In genomic region chrX:19030805-19031204, GRCh38 we compare ENCODE assay signal across 21 cellular contexts. TPM values are rescaled to one million over a fixed set of nuclear protein-coding genes. Genes with fewer than 3 reads are reported as not detected.
DNase-seq lines count a peak whose midpoint lies in the region; ATAC-seq, FAIRE-seq and TF ChIP-seq lines count a peak whose summit lies in the region.
"Had no signal": no experiment of that assay in that cellular context is flagged by ENCODE, and none has a peak within 500 bp of the region (broad histone marks: within the 10 kb centered on the region; RNA-seq: fewer than 3 reads in every experiment).

No MANE protein-coding gene starts in this region.

- FAIRE-seq in bronchial epithelial cell (lab: Jason Lieb, UNC) (no peak), pancreas (lab: Jason Lieb, UNC) (no peak), HTR-8/SVneo (lab: Jason Lieb, UNC) (no peak)
- FAIRE-seq: A204.1, G401.6, GM12892, GM18507, HepG2 had no signal

- CTCF ChIA-PET in RWPE1 (lab: Yijun Ruan, JAX), result no interaction called here

- POLR2A ChIA-PET in RWPE1 (lab: Yijun Ruan, JAX; ENCODE audit: low non-redundant PET), result no interaction called here

- intact Hi-C loops in pancreas (cut with DNase I), result no loop called here

- H3K9me3 ChIP-seq in pancreas, result no peaks in the 10 kb centered on the region

- H3K27me3 ChIP-seq in bronchial epithelial cell (ENCODE audit: control insufficient read depth, insufficient read depth, low read length) (no peaks in the 10 kb centered on the region), pancreas (no peaks in the 10 kb centered on the region)

- peak; percentile 48 to 65 (median 48) for ATAC-seq in pancreas
- ATAC-seq: HCT116, HepG2 had no signal

- H3K4me3 ChIP-seq in bronchial epithelial cell (ENCODE audit: low read depth, low read length) (no peak overlapping the region), pancreas (no peak overlapping the region)
- H3K4me3 ChIP-seq: GM23248 had no signal

- H3K4me1 ChIP-seq in pancreas, result no peaks in the 10 kb centered on the region

- H3K36me3 ChIP-seq in bronchial epithelial cell (ENCODE audit: control insufficient read depth, insufficient read depth, low read length) (no peaks in the 10 kb centered on the region), pancreas (no peaks in the 10 kb centered on the region)

- TF ChIP-seq CTCF in RWPE1 (conservative IDR thresholded peaks at IDR 0.05; ENCODE audit: low read depth) (no peak), bronchial epithelial cell (IDR thresholded peaks at IDR 0.05; ENCODE audit: insufficient read depth, low read length, severe bottlenecking) (no peak), pancreas (IDR thresholded peaks at IDR 0.05) (no peak)

- DNase-seq in DMS53 (lab: John Stamatoyannopoulos, UW) (peak; percentile 55), RWPE1 (ENCODE audit: low spot score) (peak; percentile 14), bronchial epithelial cell (ENCODE audit: low read depth) (peak; percentile 80), pancreas (no peak), HTR-8/SVneo (ENCODE audit: insufficient read length, low spot score) (no peak), COR-L47 (lab: John Stamatoyannopoulos, UW) (no peak), NOMO-1 (lab: John Stamatoyannopoulos, UW; ENCODE audit: unreplicated experiment in 2 of 2) (no peak)
- no peak for DNase-seq in activated naive CD4-positive, alpha-beta T cell treated with anti-CD3 and anti-CD28 coated beads, Interleukin-2, amount 50 U/mL, for 16 hours
- DNase-seq: AML-193; CD4-positive, alpha-beta T cell; GM23248; H7; HFFc6; KBM-7 had no signal

- H3K27ac ChIP-seq in RWPE1, result no peak overlapping the region
- H3K27ac ChIP-seq in pancreas, result no peak overlapping the region
- H3K27ac ChIP-seq: C4-2B, GM23248 had no signal

- WGBS in pancreas, 2 donors, result 22 to 33% methylated on average over 3 of the region's 3 CpGs

RNA-seq across cellular contexts. Expression of gene PHKA2, which starts 46.9 kb away (rescaled TPM):
- 16.6 and 17.8 TPM in 2 replicates for total RNA-seq in bronchial epithelial cell
- 10 to 100 TPM; 16.0 to 29.0 (median 21.6) TPM for total RNA-seq in pancreas
- 10 to 100 TPM; 44.7 to 72.7 TPM for polyA plus RNA-seq in pancreas

Comparison
In these comparisons a context has a peak if more than half of its experiments do, and no peak if none do; other contexts are left out.
1. DNase-seq: peak in DMS53 (single experiment), RWPE1 (single experiment) and bronchial epithelial cell (single experiment); none in pancreas (0 of 6), HTR-8/SVneo (single experiment), activated naive CD4-positive, alpha-beta T cell treated with anti-CD3 and anti-CD28 coated beads, Interleukin-2, amount 50 U/mL, for 16 hours (single experiment), COR-L47 (single experiment) and NOMO-1 (0 of 2).